23 cellular contexts compared by ENCODE assay signal in the genomic region with DNA sequence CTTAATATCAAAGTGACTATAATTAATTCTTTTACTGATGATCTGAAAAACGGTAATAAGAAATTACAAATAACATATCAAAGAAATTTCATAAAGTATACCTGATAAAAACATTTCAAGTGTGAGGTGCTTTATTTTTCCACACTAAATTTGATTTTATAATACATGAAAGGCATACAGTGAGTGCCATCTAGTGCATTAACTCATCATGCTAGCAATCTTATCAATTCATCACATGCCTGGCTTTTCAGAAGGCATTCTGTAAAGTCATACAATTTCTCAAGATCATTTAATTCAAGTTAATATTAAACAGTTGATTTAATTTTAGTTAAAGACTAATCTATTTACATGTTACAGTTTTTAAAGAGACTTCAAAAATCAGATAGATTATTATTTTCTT.
"Had no signal": no experiment of that assay in that cellular context is flagged by ENCODE, and none has a peak within 500 bp of the region (broad histone marks: within the 10 kb centered on the region; RNA-seq: fewer than 3 reads in every experiment).

No MANE protein-coding gene starts in this region.

- H3K9me3 ChIP-seq: esophagus squamous epithelium, neutrophil, upper lobe of right lung had no signal

- H3K4me3 ChIP-seq: esophagus squamous epithelium, left ventricle myocardium inferior, SK-N-MC, spleen, upper lobe of right lung had no signal

- H3K27me3 ChIP-seq: esophagus squamous epithelium, neutrophil, spleen, upper lobe of right lung had no signal

- H3K27ac ChIP-seq: esophagus squamous epithelium, left ventricle myocardium inferior, neutrophil, parathyroid adenoma, SK-N-MC, spleen, upper lobe of right lung had no signal

- H3K36me3 ChIP-seq: esophagus squamous epithelium, left ventricle myocardium inferior, neutrophil, spleen, upper lobe of right lung had no signal

- ATAC-seq: naive thymus-derived CD8-positive, alpha-beta T cell; sciatic nerve; stimulated activated memory B cell treated with anti-CD40 and anti-IgM and Interleukin-4, amounts not matched to agents 10 μg/mL and 1 μg/mL and 100 μg/mL, for 72 hours; T-cell; upper lobe of right lung had no signal

- H3K9ac ChIP-seq: parathyroid adenoma had no signal

- H2AFZ ChIP-seq: parathyroid adenoma had no signal

- H3K79me2 ChIP-seq: parathyroid adenoma had no signal

- H3K4me1 ChIP-seq: esophagus squamous epithelium, left ventricle myocardium inferior, parathyroid adenoma, spleen, upper lobe of right lung had no signal

- DNase-seq: activated B cell treated with CpG ODN at 0.5 μM for 24 hours; activated CD4-positive, alpha-beta memory T cell treated with anti-CD3 and anti-CD28 coated beads, Interleukin-2, amount 10 ng/mL, durations not matched to agents 7 days and 5 days; activated CD4-positive, alpha-beta T cell treated with anti-CD3 and anti-CD28 coated beads for 4 hours; activated naive CD4-positive, alpha-beta T cell treated with anti-CD3 and anti-CD28 coated beads for 36 hours; activated T-cell treated with anti-CD3 and anti-CD28 coated beads, Interleukin-2, amount 50 U/mL, for 24 hours; anterior cingulate cortex; effector CD8-positive, alpha-beta T cell; esophagus squamous epithelium; foreskin fibroblast; glutamatergic neuron; hippocampal formation; left ventricle myocardium inferior; mesenchymal stem cell; naive thymus-derived CD8-positive, alpha-beta T cell; spleen; stimulated activated CD4-positive, alpha-beta T cell treated with anti-CD3 and anti-CD28 coated beads, Interleukin-4, amount 100 ng/mL, for 4 hours; T-cell; upper lobe of right lung had no signal
